ENCODE assay signal across 25 cellular contexts in the genomic region with DNA sequence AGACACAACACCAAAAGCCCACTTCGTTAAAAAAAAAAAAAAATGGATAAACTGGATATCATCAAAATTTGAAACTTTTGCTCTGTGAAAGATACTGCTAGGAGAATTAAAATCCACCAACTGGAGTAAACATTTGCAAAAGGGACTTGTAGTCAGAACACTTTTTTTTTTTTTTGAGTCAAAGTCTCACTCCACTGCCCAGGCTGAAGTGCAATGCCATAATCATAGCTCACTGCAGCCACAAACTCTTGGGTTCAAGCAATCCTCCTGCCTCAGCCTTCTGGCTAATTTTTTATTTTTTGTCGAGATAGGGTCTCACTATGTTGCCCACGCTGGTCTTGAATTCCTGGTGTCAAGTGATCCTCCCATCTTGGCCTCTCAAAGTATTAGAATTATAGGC.
DNase-seq lines count a peak whose midpoint lies in the region; ATAC-seq and FAIRE-seq lines count a peak whose summit lies in the region.
"Had no signal": no experiment of that assay in that cellular context is flagged by ENCODE, and none has a peak within 500 bp of the region (broad histone marks: within the 10 kb centered on the region; RNA-seq: fewer than 3 reads in every experiment).

No MANE protein-coding gene starts in this region.

- H3K36me3 Mint-ChIP-seq in activated naive CD4-positive, alpha-beta T cell treated with anti-CD3 and anti-CD28 coated beads, Interleukin-2, amount 50 U/mL, for 24 hours, result peaks cover 2% of the 10 kb centered on the region
- H3K36me3 Mint-ChIP-seq in effector memory CD8-positive, alpha-beta T cell (ENCODE audit: insufficient read depth), result peaks cover 24% of the 10 kb centered on the region
- H3K36me3 Mint-ChIP-seq in stimulated activated effector memory CD8-positive, alpha-beta T cell treated with anti-CD3 and anti-CD28 coated beads, Interleukin-12 subunit alpha, Interleukin-12 subunit beta, amount 100 ng/mL, for 72 hours, result peaks cover 60% of the 10 kb centered on the region

- no peak overlapping the region for H3K27ac Mint-ChIP-seq in activated naive CD4-positive, alpha-beta T cell treated with anti-CD3 and anti-CD28 coated beads, Interleukin-2, amount 50 U/mL, for 24 hours
- peak overlapping the region; percentile 22 to 76 for H3K27ac Mint-ChIP-seq in effector memory CD8-positive, alpha-beta T cell
- H3K27ac Mint-ChIP-seq in stimulated activated effector memory CD8-positive, alpha-beta T cell treated with anti-CD3 and anti-CD28 coated beads, Interleukin-12 subunit alpha, Interleukin-12 subunit beta, amount 100 ng/mL, for 72 hours, result peak overlapping the region; percentile 67
- H3K27ac Mint-ChIP-seq: CD8-positive, alpha-beta T cell had no signal

- no peaks in the 10 kb centered on the region for H3K9me3 Mint-ChIP-seq in activated naive CD4-positive, alpha-beta T cell treated with anti-CD3 and anti-CD28 coated beads, Interleukin-2, amount 50 U/mL, for 24 hours
- no peaks in the 10 kb centered on the region for H3K9me3 Mint-ChIP-seq in effector memory CD8-positive, alpha-beta T cell
- H3K9me3 Mint-ChIP-seq in stimulated activated effector memory CD8-positive, alpha-beta T cell treated with anti-CD3 and anti-CD28 coated beads, Interleukin-12 subunit alpha, Interleukin-12 subunit beta, amount 100 ng/mL, for 72 hours, result no peaks in the 10 kb centered on the region
- H3K9me3 Mint-ChIP-seq: CD8-positive, alpha-beta T cell had no signal

- H3K4me1 Mint-ChIP-seq in activated naive CD4-positive, alpha-beta T cell treated with anti-CD3 and anti-CD28 coated beads, Interleukin-2, amount 50 U/mL, for 24 hours, result peaks cover 69% of the 10 kb centered on the region
- H3K4me1 Mint-ChIP-seq in effector memory CD8-positive, alpha-beta T cell (ENCODE audit: low read depth in 2 of 2), result peaks cover 42 to 50% of the 10 kb centered on the region in 2 donors
- peaks cover 50% of the 10 kb centered on the region for H3K4me1 Mint-ChIP-seq in stimulated activated effector memory CD8-positive, alpha-beta T cell treated with anti-CD3 and anti-CD28 coated beads, Interleukin-12 subunit alpha, Interleukin-12 subunit beta, amount 100 ng/mL, for 72 hours

- peak overlapping the region; percentile 42 for H3K4me3 Mint-ChIP-seq in activated naive CD4-positive, alpha-beta T cell treated with anti-CD3 and anti-CD28 coated beads, Interleukin-2, amount 50 U/mL, for 24 hours
- H3K4me3 Mint-ChIP-seq in effector memory CD8-positive, alpha-beta T cell, result no peak overlapping the region
- H3K4me3 Mint-ChIP-seq in stimulated activated effector memory CD8-positive, alpha-beta T cell treated with anti-CD3 and anti-CD28 coated beads, Interleukin-12 subunit alpha, Interleukin-12 subunit beta, amount 100 ng/mL, for 72 hours, result no peak overlapping the region
- H3K4me3 Mint-ChIP-seq: CD8-positive, alpha-beta T cell had no signal

- ATAC-seq in effector memory CD8-positive, alpha-beta T cell (replicated peaks), result no peak
- no peak for ATAC-seq in stimulated activated effector memory CD8-positive, alpha-beta T cell treated with anti-CD3 and anti-CD28 coated beads, Interleukin-12 subunit alpha, Interleukin-12 subunit beta, amount 100 ng/mL, for 72 hours
- ATAC-seq in GM21529 (IDR thresholded peaks at IDR 0.05; ENCODE audit: unreplicated experiment), result no peak
- ATAC-seq in GM21825 (IDR thresholded peaks at IDR 0.05; ENCODE audit: unreplicated experiment), result no peak
- ATAC-seq: CD8-positive, alpha-beta T cell; Panc1 had no signal

- DNase-seq in activated naive CD4-positive, alpha-beta T cell treated with Interleukin-2 at 50 U/mL for 16 hours, result no peak
- no peak for DNase-seq in RCC 7860 (ENCODE audit: low spot score)
- no peak for DNase-seq in effector memory CD8-positive, alpha-beta T cell
- DNase-seq in stimulated activated effector memory CD8-positive, alpha-beta T cell treated with anti-CD3 and anti-CD28 coated beads, Interleukin-12 subunit alpha, Interleukin-12 subunit beta, amount 100 ng/mL, for 72 hours (ENCODE audit: low spot score in 2 of 2), result no peak
- DNase-seq in stimulated activated CD4-positive, alpha-beta T cell treated with anti-CD3 and anti-CD28 coated beads, Interleukin-12 subunit alpha, Interleukin-12 subunit beta, amount 100 ng/mL, for 4 hours, result no peak
- DNase-seq: Caco-2; CD8-positive, alpha-beta T cell; DMS79; EL; GDM1; H7; KBM-7; MV-4-11; NCI-H1105; NCI-H1436 treated with DMSO at 0.1 percent for 48 hours; NCI-H2029; NCI-H226; NCI-H510A; NCI-H69; SIG-M5 had no signal

- peak; percentile 15 for FAIRE-seq in RCC 7860 (lab: Jason Lieb, UNC)
- FAIRE-seq: GM12891 had no signal

- no peaks in the 10 kb centered on the region for H3K27me3 Mint-ChIP-seq in activated naive CD4-positive, alpha-beta T cell treated with anti-CD3 and anti-CD28 coated beads, Interleukin-2, amount 50 U/mL, for 24 hours
- H3K27me3 Mint-ChIP-seq in effector memory CD8-positive, alpha-beta T cell, result no peaks in the 10 kb centered on the region
